In the genomic region with DNA sequence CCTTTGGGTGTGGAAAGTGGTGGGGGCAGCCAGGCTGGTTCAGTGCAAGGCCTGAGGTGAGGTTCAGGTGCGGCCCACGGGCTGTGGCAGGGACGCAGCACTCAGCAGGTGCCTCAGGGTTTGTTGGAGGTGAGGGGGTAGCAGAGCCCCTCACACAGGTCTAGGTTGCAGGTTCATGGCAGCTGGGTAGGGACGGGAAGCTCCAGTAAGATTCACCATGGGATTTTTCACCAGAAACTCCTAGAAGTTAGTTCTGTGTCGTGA, we compare ENCODE assay signal across 16 cellular contexts. TPM values are rescaled to one million over a fixed set of nuclear protein-coding genes. Genes with fewer than 3 reads are reported as not detected.
A peak's percentile ranks its signal among the peaks of the same experiment; 100 is the strongest.
DNase-seq lines count a peak whose midpoint lies in the region; ATAC-seq and TF ChIP-seq lines count a peak whose summit lies in the region.
"Had no signal": no experiment of that assay in that cellular context is flagged by ENCODE, and none has a peak within 500 bp of the region (broad histone marks: within the 10 kb centered on the region; RNA-seq: fewer than 3 reads in every experiment).

No MANE protein-coding gene starts in this region.

- no peak overlapping the region for H2AFZ ChIP-seq in hepatocyte

- H3K4me1 ChIP-seq in hepatocyte (ENCODE audit: insufficient read depth) (peaks cover 16% of the 10 kb centered on the region), spleen (peaks cover 0 to 65% (median 38%) of the 10 kb centered on the region in 6 donors)
- H3K4me1 ChIP-seq: BE2C had no signal

- WGBS in hepatocyte (ENCODE audit: low lambda C conversion rate, missing lambda C conversion rate), result 87% methylated on average over 5 of the region's 5 CpGs
- WGBS in spleen, 5 donors, result 64 to 92% (median 69%) methylated on average over 5 of the region's 5 CpGs

- no peak for TF ChIP-seq POLR2A in spleen (IDR thresholded peaks at IDR 0.05)

- ATAC-seq in HG03469 (IDR thresholded peaks at IDR 0.05; ENCODE audit: unreplicated experiment), result no peak
- ATAC-seq: Panc1 had no signal

- peaks cover 2% of the 10 kb centered on the region for H3K79me2 ChIP-seq in hepatocyte

- in situ Hi-C loops in G401 (cut with HindIII; ENCODE audit: low sequenced_read_pairs), result no loop called here

- TF ChIP-seq CTCF in hepatocyte (IDR thresholded peaks at IDR 0.05; ENCODE audit: poor library complexity) (no peak), spleen (IDR thresholded peaks at IDR 0.05 in 8 of 11, conservative IDR thresholded peaks at IDR 0.05 in 3 of 11) (no peak), coronary artery (IDR thresholded peaks at IDR 0.05) (no peak)

- H3K9me3 ChIP-seq in hepatocyte (ENCODE audit: low read depth) (no peaks in the 10 kb centered on the region), spleen (no peaks in the 10 kb centered on the region)
- H3K9me3 ChIP-seq: BE2C had no signal

- H3K36me3 ChIP-seq in hepatocyte (replicated peaks; ENCODE audit: insufficient read depth, low read depth), result no peaks in the 10 kb centered on the region
- no peaks in the 10 kb centered on the region for H3K36me3 ChIP-seq in spleen
- H3K36me3 ChIP-seq: BE2C had no signal

- H3K4me3 ChIP-seq in hepatocyte (no peak overlapping the region), spleen (peak overlapping the region in 1 of 8 donors; percentile 5), coronary artery (no peak overlapping the region)

- intact Hi-C loops in spleen (cut with DNase I; ENCODE audit: low total_unique reads), result no loop called here

- H3K4me2 ChIP-seq in hepatocyte, result peak overlapping the region; percentile 2

- H3K9me2 ChIP-seq in hepatocyte (replicated peaks; ENCODE audit: insufficient read depth), result no peaks in the 10 kb centered on the region

- peak overlapping the region; percentile 72 for H3K27ac ChIP-seq in angular gyrus (ENCODE audit: low read depth, low read length)
- peak overlapping the region; percentile 65 for H3K27ac ChIP-seq in hepatocyte
- peak overlapping the region in 7 of 8 donors; percentile 36 to 81 (median 66) for H3K27ac ChIP-seq in spleen
- H3K27ac ChIP-seq in coronary artery, result peak overlapping the region in 1 of 2 donors; percentile 22

- DNase-seq in G401 (ENCODE audit: low spot score) (peak; percentile 24), hepatocyte (ENCODE audit: low spot score) (no peak), spleen (no peak), AG20443 (ENCODE audit: low spot score) (no peak), coronary artery (ENCODE audit: low spot score) (no peak)
- no peak for DNase-seq in activated CD4-positive, alpha-beta T cell treated with anti-CD3 and anti-CD28 coated beads for 4 hours
- DNase-seq: BE2C; CD4-positive, alpha-beta memory T cell; GDM1; HFFc6; NCI-H1930; NCI-H510A; NCI-H82 had no signal

- H3K27me3 ChIP-seq in hepatocyte (no peaks in the 10 kb centered on the region), spleen (replicated peaks in 1 of 7) (peaks cover 0 to 29% (median 0%) of the 10 kb centered on the region in 7 donors)
- H3K27me3 ChIP-seq: BE2C had no signal

- no peaks in the 10 kb centered on the region for H4K20me1 ChIP-seq in hepatocyte (ENCODE audit: insufficient read depth, poor library complexity, severe bottlenecking)

RNA-seq across cellular contexts. Expression of gene MCF2L, which starts 14.0 kb away (rescaled TPM):
- total RNA-seq in G401 (2014; rRNA removed; shearing (Covaris generic)), result 2.8 and 4.7 TPM in 2 replicates
- total RNA-seq in hepatocyte, result 16.7 and 22.4 TPM in 2 replicates
- 11.1 and 13.5 TPM in 2 replicates for polyA plus RNA-seq in hepatocyte
- 10 to 100 TPM in 6 of 7 donors, 1 to 10 TPM in 1; 6.6 to 21.4 (median 16.5) TPM for total RNA-seq in spleen
- 1 to 10 TPM; 4.3 to 9.0 (median 4.7) TPM for polyA plus RNA-seq in spleen
- total RNA-seq: HFFc6 had no signal
